In the genomic region with DNA sequence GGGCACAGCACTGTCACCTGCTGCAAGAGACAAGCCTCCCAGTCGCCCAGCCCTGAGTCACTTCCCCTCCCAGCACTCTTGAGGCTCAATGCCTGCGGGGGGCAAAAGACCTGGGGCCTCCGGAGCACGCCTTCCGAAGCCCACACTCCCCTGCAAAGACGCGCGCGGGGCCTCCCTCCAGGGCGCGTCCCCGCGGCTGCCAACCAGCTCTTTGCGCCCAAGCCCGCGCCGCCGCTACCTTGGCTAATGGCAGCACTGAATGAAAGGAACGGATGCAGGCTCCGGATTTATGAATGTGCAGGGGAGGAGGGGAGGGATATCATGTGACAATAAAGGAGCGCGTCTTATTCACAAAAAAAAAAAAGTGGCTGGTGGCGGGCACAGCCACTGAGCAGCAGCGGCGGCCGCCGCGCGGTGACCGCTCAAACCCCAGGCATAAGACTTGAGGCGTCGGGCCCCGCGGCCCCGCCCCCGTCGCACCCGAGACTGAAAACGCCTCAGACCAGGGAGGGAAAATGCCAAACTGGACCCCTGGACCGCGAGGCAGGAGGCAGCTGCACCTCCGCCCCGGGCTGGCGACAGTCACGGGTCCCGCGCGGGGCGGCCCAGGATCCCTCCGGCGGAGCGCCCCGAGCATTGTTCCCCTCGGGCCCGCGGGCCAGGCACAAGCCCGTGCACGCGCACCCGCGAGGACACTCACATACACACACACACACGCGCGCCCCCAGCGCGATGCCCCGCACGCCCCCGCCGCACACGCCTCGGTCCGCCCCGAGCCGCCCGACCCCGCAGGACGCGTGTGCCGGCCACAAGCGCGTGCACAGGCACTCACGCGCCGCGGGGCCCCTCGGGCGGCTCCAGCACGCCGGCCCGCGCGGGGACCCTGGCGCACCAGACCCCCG, we compare ENCODE assay signal across 1 cellular context.
TF ChIP-seq lines count a peak whose summit lies in the region.

No MANE protein-coding gene starts in this region.

TF ChIP-seq in GM12878, 131 proteins besides CTCF, POLR2A, EP300 and RAD21 (continued from another document):
- TF ChIP-seq ZNF217 (IDR thresholded peaks at IDR 0.05) (peak; percentile 64; the same call in 1 of the 2 replicates), ZSCAN29 (IDR thresholded peaks at IDR 0.05) (peak; percentile 89), MAX (IDR thresholded peaks at IDR 0.05; ENCODE audit: low read depth, low read length) (0 out of 2 replicates have a peak, but pooled peaks have one; percentile 12), FOXK2 (IDR thresholded peaks at IDR 0.05) (no peak), EGR1 (IDR thresholded peaks at IDR 0.05; ENCODE audit: borderline replicate concordance in 1 of 2, low read depth in 2 of 2, low read length in 2 of 2) (peak in 1 of 2 experiments; percentile 59; a peak in 2 of 3 replicates), HCFC1 (IDR thresholded peaks at IDR 0.05; ENCODE audit: low read length) (no peak), SPI1 (IDR thresholded peaks at IDR 0.05; ENCODE audit: borderline replicate concordance, insufficient read depth, low read depth, low read length) (peak; percentile 52), IKZF1 (conservative IDR thresholded peaks at IDR 0.05) (peak; percentile 65), POU2F2 (IDR thresholded peaks at IDR 0.05; ENCODE audit: borderline replicate concordance, low read depth, low read length) (no peak), PBX3 (IDR thresholded peaks at IDR 0.05; ENCODE audit: insufficient replicate concordance, low read depth, low read length) (no peak), SP1 (IDR thresholded peaks at IDR 0.05; ENCODE audit: low read depth, low read length) (peak; percentile 8), LARP7 (IDR thresholded peaks at IDR 0.05) (peak; percentile 69; the same call in 1 of the 2 replicates), CREM (IDR thresholded peaks at IDR 0.05; ENCODE audit: low read depth) (peak; percentile 42; the same call in 1 of the 2 replicates), SIN3A (IDR thresholded peaks at IDR 0.05; ENCODE audit: low read depth, low read length) (peak; percentile 67; the same call in 1 of the 2 replicates), RB1 (IDR thresholded peaks at IDR 0.05; ENCODE audit: borderline replicate concordance) (no peak), GATAD2B (conservative IDR thresholded peaks at IDR 0.05; ENCODE audit: low read depth) (peak; percentile 93), DPF2 (IDR thresholded peaks at IDR 0.05) (peak; percentile 80; the same call in 1 of the 2 replicates), CREB1 (IDR thresholded peaks at IDR 0.05; ENCODE audit: low read depth) (0 out of 2 replicates have a peak, but pooled peaks have one; percentile 36), KAT2A (conservative IDR thresholded peaks at IDR 0.05; ENCODE audit: control insufficient read depth, low read depth, low read length) (no peak), JUND (IDR thresholded peaks at IDR 0.05; ENCODE audit: low read depth, low read length) (no peak), RAD51 (IDR thresholded peaks at IDR 0.05) (no peak), NBN (IDR thresholded peaks at IDR 0.05) (peak; percentile 53; the same call in 1 of the 2 replicates), NR2C1 (IDR thresholded peaks at IDR 0.05) (peak; percentile 32; the same call in 1 of the 2 replicates), E4F1 (IDR thresholded peaks at IDR 0.05; ENCODE audit: borderline replicate concordance, partially characterized antibody) (no peak), TCF3 (IDR thresholded peaks at IDR 0.05; ENCODE audit: borderline replicate concordance, insufficient read depth, low read depth, low read length) (no peak)
- TF ChIP-seq, protein P1, sequence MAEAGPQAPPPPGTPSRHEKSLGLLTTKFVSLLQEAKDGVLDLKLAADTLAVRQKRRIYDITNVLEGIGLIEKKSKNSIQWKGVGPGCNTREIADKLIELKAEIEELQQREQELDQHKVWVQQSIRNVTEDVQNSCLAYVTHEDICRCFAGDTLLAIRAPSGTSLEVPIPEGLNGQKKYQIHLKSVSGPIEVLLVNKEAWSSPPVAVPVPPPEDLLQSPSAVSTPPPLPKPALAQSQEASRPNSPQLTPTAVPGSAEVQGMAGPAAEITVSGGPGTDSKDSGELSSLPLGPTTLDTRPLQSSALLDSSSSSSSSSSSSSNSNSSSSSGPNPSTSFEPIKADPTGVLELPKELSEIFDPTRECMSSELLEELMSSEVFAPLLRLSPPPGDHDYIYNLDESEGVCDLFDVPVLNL (IDR thresholded peaks at IDR 0.05; ENCODE audit: low read depth, low read length), result no peak
- TF ChIP-seq, protein P2, sequence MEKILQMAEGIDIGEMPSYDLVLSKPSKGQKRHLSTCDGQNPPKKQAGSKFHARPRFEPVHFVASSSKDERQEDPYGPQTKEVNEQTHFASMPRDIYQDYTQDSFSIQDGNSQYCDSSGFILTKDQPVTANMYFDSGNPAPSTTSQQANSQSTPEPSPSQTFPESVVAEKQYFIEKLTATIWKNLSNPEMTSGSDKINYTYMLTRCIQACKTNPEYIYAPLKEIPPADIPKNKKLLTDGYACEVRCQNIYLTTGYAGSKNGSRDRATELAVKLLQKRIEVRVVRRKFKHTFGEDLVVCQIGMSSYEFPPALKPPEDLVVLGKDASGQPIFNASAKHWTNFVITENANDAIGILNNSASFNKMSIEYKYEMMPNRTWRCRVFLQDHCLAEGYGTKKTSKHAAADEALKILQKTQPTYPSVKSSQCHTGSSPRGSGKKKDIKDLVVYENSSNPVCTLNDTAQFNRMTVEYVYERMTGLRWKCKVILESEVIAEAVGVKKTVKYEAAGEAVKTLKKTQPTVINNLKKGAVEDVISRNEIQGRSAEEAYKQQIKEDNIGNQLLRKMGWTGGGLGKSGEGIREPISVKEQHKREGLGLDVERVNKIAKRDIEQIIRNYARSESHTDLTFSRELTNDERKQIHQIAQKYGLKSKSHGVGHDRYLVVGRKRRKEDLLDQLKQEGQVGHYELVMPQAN (conservative IDR thresholded peaks at IDR 0.05), result peak; percentile 82
- TF ChIP-seq, protein P3, sequence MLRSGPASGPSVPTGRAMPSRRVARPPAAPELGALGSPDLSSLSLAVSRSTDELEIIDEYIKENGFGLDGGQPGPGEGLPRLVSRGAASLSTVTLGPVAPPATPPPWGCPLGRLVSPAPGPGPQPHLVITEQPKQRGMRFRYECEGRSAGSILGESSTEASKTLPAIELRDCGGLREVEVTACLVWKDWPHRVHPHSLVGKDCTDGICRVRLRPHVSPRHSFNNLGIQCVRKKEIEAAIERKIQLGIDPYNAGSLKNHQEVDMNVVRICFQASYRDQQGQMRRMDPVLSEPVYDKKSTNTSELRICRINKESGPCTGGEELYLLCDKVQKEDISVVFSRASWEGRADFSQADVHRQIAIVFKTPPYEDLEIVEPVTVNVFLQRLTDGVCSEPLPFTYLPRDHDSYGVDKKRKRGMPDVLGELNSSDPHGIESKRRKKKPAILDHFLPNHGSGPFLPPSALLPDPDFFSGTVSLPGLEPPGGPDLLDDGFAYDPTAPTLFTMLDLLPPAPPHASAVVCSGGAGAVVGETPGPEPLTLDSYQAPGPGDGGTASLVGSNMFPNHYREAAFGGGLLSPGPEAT (IDR thresholded peaks at IDR 0.05; ENCODE audit: low read depth), result peak; percentile 56
- TF ChIP-seq, protein P4, sequence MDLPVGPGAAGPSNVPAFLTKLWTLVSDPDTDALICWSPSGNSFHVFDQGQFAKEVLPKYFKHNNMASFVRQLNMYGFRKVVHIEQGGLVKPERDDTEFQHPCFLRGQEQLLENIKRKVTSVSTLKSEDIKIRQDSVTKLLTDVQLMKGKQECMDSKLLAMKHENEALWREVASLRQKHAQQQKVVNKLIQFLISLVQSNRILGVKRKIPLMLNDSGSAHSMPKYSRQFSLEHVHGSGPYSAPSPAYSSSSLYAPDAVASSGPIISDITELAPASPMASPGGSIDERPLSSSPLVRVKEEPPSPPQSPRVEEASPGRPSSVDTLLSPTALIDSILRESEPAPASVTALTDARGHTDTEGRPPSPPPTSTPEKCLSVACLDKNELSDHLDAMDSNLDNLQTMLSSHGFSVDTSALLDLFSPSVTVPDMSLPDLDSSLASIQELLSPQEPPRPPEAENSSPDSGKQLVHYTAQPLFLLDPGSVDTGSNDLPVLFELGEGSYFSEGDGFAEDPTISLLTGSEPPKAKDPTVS (IDR thresholded peaks at IDR 0.05; ENCODE audit: low read depth, low read length), result no peak
